In genomic region chr2:232434091-232434490, GRCh38 we compare ENCODE assay signal across 20 cellular contexts. TPM values are rescaled to one million over a fixed set of nuclear protein-coding genes. Genes with fewer than 3 reads are reported as not detected.
DNase-seq lines count a peak whose midpoint lies in the region; ATAC-seq, FAIRE-seq and TF ChIP-seq lines count a peak whose summit lies in the region.
"Had no signal": no experiment of that assay in that cellular context is flagged by ENCODE, and none has a peak within 500 bp of the region (broad histone marks: within the 10 kb centered on the region; RNA-seq: fewer than 3 reads in every experiment).

No MANE protein-coding gene starts in this region.

- H3K4me3 Mint-ChIP-seq in natural killer cell, result no peak overlapping the region

- 68 to 85% (median 81%) methylated on average over 6 to 9 of the region's 9 CpGs for WGBS in spleen, 5 donors
- WGBS in heart right ventricle, 2 donors, result 72 to 87% methylated on average over 9 of the region's 9 CpGs

- H3K27ac Mint-ChIP-seq in natural killer cell, result no peak overlapping the region

- FAIRE-seq in HTR-8/SVneo (lab: Jason Lieb, UNC), result peak; percentile 36
- FAIRE-seq: G401.6, K562 had no signal

- DNase-seq in HTR-8/SVneo (ENCODE audit: insufficient read length, low spot score) (no peak), spleen (peak; percentile 45), natural killer cell (no peak), heart right ventricle (no peak)
- DNase-seq in stimulated activated naive CD4-positive, alpha-beta T cell (lab: John Stamatoyannopoulos, UW), result no peak
- DNase-seq: GOT3; NCI-H1105; NCI-H2081; NCI-H748 treated with DMSO at 0.1 percent for 48 hours; NK-92 treated with Interleukin-12 subunit alpha and Interleukin-12 subunit beta, amount 100 ng/mL, for 24 hours; RPMI8226; SIG-M5 had no signal

- H3K9me3 Mint-ChIP-seq in natural killer cell, result no peaks in the 10 kb centered on the region

- H3K27me3 Mint-ChIP-seq in natural killer cell (ENCODE audit: low read depth in 2 of 2), result no peaks in the 10 kb centered on the region

- peaks cover 4 to 40% (median 28%) of the 10 kb centered on the region in 10 experiments; a peak in 19 of 20 replicates for H3K4me1 ChIP-seq in BLaER1 treated with 17β-estradiol and CSF1 and Interleukin-3, amounts not matched to agents 10 nM and 100 nM
- H3K4me1 ChIP-seq in iPS-15b (ENCODE audit: control insufficient read depth, insufficient read depth, low read length) (no peaks in the 10 kb centered on the region), spleen (no peaks in the 10 kb centered on the region), heart right ventricle (no peaks in the 10 kb centered on the region)

- H3K4me3 ChIP-seq in BLaER1 treated with 17β-estradiol and CSF1 and Interleukin-3, amounts not matched to agents 10 nM and 100 nM, result no peak overlapping the region
- no peak overlapping the region for H3K4me3 ChIP-seq in iPS-15b (ENCODE audit: low read depth, low read length)
- no peak overlapping the region for H3K4me3 ChIP-seq in spleen
- no peak overlapping the region for H3K4me3 ChIP-seq in heart right ventricle
- H3K4me3 ChIP-seq: K562 had no signal

- intact Hi-C loops in spleen (cut with DNase I; ENCODE audit: low total_unique reads) (no loop called here), natural killer cell (cut with micrococcal nuclease) (no loop called here), heart right ventricle (cut with DNase I) (loop anchor here in 2 of 10 donors (10.0 kb wide), 2 partner anchors 99 to 109 kb away; no protein-coding TSS in a partner anchor)

- H3K27ac ChIP-seq in BLaER1 treated with 17β-estradiol and CSF1 and Interleukin-3, amounts not matched to agents 10 nM and 100 nM, result peak overlapping the region in 1 of 11 experiments; percentile 9; a peak in 1 of 22 replicates
- H3K27ac ChIP-seq in spleen (no peak overlapping the region), heart right ventricle (no peak overlapping the region)
- H3K27ac ChIP-seq: C4-2B had no signal

- H4K20me1 ChIP-seq in BLaER1 treated with 17β-estradiol and CSF1 and Interleukin-3, amounts not matched to agents 10 nM and 100 nM, result 0 out of 22 replicates have a peak, but pooled peaks cover 0 to 3% (median 0%) of the 10 kb centered on the region in 11 experiments

- H3K4me1 Mint-ChIP-seq in natural killer cell, result no peaks in the 10 kb centered on the region

- H3K9me3 ChIP-seq in BLaER1 treated with 17β-estradiol and CSF1 and Interleukin-3, amounts not matched to agents 10 nM and 100 nM (replicated peaks in 1 of 11), result no peaks in the 10 kb centered on the region
- no peaks in the 10 kb centered on the region for H3K9me3 ChIP-seq in iPS-15b (ENCODE audit: control insufficient read depth, insufficient read depth, low read length)
- no peaks in the 10 kb centered on the region for H3K9me3 ChIP-seq in spleen
- no peaks in the 10 kb centered on the region for H3K9me3 ChIP-seq in heart right ventricle

- no peak for TF ChIP-seq CTCF in spleen (IDR thresholded peaks at IDR 0.05 in 8 of 11, conservative IDR thresholded peaks at IDR 0.05 in 3 of 11)
- TF ChIP-seq CTCF in natural killer cell (IDR thresholded peaks at IDR 0.05), result no peak
- no peak for TF ChIP-seq CTCF in heart right ventricle (IDR thresholded peaks at IDR 0.05)

- no peaks in the 10 kb centered on the region for H3K36me3 ChIP-seq in BLaER1 treated with 17β-estradiol and CSF1 and Interleukin-3, amounts not matched to agents 10 nM and 100 nM
- H3K36me3 ChIP-seq in iPS-15b (ENCODE audit: control insufficient read depth, insufficient read depth, low read length) (no peaks in the 10 kb centered on the region), spleen (no peaks in the 10 kb centered on the region), heart right ventricle (no peaks in the 10 kb centered on the region)

- TF ChIP-seq POLR2A in spleen (IDR thresholded peaks at IDR 0.05), result no peak

- no peaks in the 10 kb centered on the region for H3K36me3 Mint-ChIP-seq in natural killer cell

- H3K4me2 ChIP-seq in BLaER1 treated with 17β-estradiol and CSF1 and Interleukin-3, amounts not matched to agents 10 nM and 100 nM, result peak overlapping the region in 8 of 11 experiments; percentile 13 to 81 (median 70); a peak in 15 of 22 replicates

- H3K27me3 ChIP-seq in BLaER1 treated with 17β-estradiol and CSF1 and Interleukin-3, amounts not matched to agents 10 nM and 100 nM, result no peaks in the 10 kb centered on the region
- H3K27me3 ChIP-seq in iPS-15b (ENCODE audit: control insufficient read depth, insufficient read depth, low read length) (no peaks in the 10 kb centered on the region), spleen (replicated peaks in 1 of 7) (peaks cover 0 to 4% (median 0%) of the 10 kb centered on the region in 7 donors), heart right ventricle (peaks cover 0 to 9% (median 2%) of the 10 kb centered on the region in 7 donors)

- ATAC-seq in natural killer cell (no peak), heart right ventricle (no peak)
- ATAC-seq: K562 had no signal

- H3K9ac ChIP-seq in BLaER1 treated with 17β-estradiol and CSF1 and Interleukin-3, amounts not matched to agents 10 nM and 100 nM, result peak overlapping the region in 1 of 11 experiments; percentile 35; a peak in 1 of 22 replicates
- peak overlapping the region; percentile 47 for H3K9ac ChIP-seq in iPS-15b (ENCODE audit: low read depth, low read length)

RNA-seq across cellular contexts. Expression of gene ALPI, which starts 21.9 kb away (rescaled TPM):
- not detected for total RNA-seq in spleen
- not detected for polyA plus RNA-seq in spleen
- not detected for total RNA-seq in natural killer cell
- total RNA-seq in heart right ventricle, result not detected
- polyA plus RNA-seq in heart right ventricle, result not detected
- total RNA-seq: A673, K562, NCI-H460, OCI-LY7 had no signal
- polyA plus RNA-seq: K562 had no signal

RNA-seq across cellular contexts. Expression of gene ALPG, which starts 27.4 kb away (rescaled TPM):
- not detected for total RNA-seq in spleen
- not detected for polyA plus RNA-seq in spleen
- total RNA-seq in natural killer cell, result not detected
- total RNA-seq in heart right ventricle, result not detected
- not detected for polyA plus RNA-seq in heart right ventricle
- total RNA-seq: A673, K562, NCI-H460, OCI-LY7 had no signal
- polyA plus RNA-seq: K562 had no signal

RNA-seq across cellular contexts. Expression of gene ECEL1, which starts 53.5 kb away (rescaled TPM):
- total RNA-seq in spleen, result 10 to 100 TPM in 2 of 7 donors, under 1 TPM in 3, not detected in 2; 0.17 to 23.1 (median 0.34) TPM
- 1 to 10 TPM in 1 of 3 donors, under 1 TPM in 2; 0.10 to 1.6 (median 0.30) TPM for polyA plus RNA-seq in spleen
- total RNA-seq in natural killer cell, result not detected
- total RNA-seq in heart right ventricle, result under 1 TPM in 3 of 10 donors, not detected in 7; 0.23 to 0.46 (median 0.31) TPM
- 1 to 10 TPM in 1 of 2 donors, not detected in 1; 1.5 TPM for polyA plus RNA-seq in heart right ventricle
- total RNA-seq: OCI-LY7 had no signal
- polyA plus RNA-seq: K562 had no signal

RNA-seq across cellular contexts. Expression of gene ALPP, which starts 55.5 kb away (rescaled TPM):
- total RNA-seq in spleen (not detected), natural killer cell (under 1 TPM in 1 of 3 donors, not detected in 2; 0.30 TPM), heart right ventricle (not detected)
- polyA plus RNA-seq in spleen (not detected), heart right ventricle (not detected)
- total RNA-seq: A673, K562, NCI-H460, OCI-LY7 had no signal
